In genomic region chr2:186575856-186576255, GRCh38 we compare ENCODE assay signal across 13 cellular contexts. TPM values are rescaled to one million over a fixed set of nuclear protein-coding genes. Genes with fewer than 3 reads are reported as not detected.
DNase-seq lines count a peak whose midpoint lies in the region; ATAC-seq, FAIRE-seq and TF ChIP-seq lines count a peak whose summit lies in the region.
"Had no signal": no experiment of that assay in that cellular context is flagged by ENCODE, and none has a peak within 500 bp of the region (broad histone marks: within the 10 kb centered on the region; RNA-seq: fewer than 3 reads in every experiment).

No MANE protein-coding gene starts in this region.

- H3K27ac ChIP-seq in substantia nigra (ENCODE audit: low read depth, low read length, poor library complexity, severe bottlenecking), result peak overlapping the region; percentile 47

- peak; percentile 27 for FAIRE-seq in H54 (lab: Jason Lieb, UNC)
- FAIRE-seq: GM12891 had no signal

- no peaks in the 10 kb centered on the region for H3K9me3 Mint-ChIP-seq in stimulated activated effector memory CD8-positive, alpha-beta T cell treated with anti-CD3 and anti-CD28 coated beads, Interleukin-12 subunit alpha, Interleukin-12 subunit beta, amount 100 ng/mL, for 72 hours

- H3K27ac Mint-ChIP-seq in stimulated activated effector memory CD8-positive, alpha-beta T cell treated with anti-CD3 and anti-CD28 coated beads, Interleukin-12 subunit alpha, Interleukin-12 subunit beta, amount 100 ng/mL, for 72 hours, result no peak overlapping the region

- H3K4me1 Mint-ChIP-seq in stimulated activated effector memory CD8-positive, alpha-beta T cell treated with anti-CD3 and anti-CD28 coated beads, Interleukin-12 subunit alpha, Interleukin-12 subunit beta, amount 100 ng/mL, for 72 hours, result no peaks in the 10 kb centered on the region

- no peaks in the 10 kb centered on the region for H3K36me3 ChIP-seq in H7 (replicated peaks; ENCODE audit: control insufficient read depth, insufficient read depth, low read length)

- H3K4me3 ChIP-seq in H7 (ENCODE audit: insufficient read depth, low read depth, low read length), result no peak overlapping the region

- no peak for TF ChIP-seq POLR2A in H54 (IDR thresholded peaks at IDR 0.05; ENCODE audit: low read depth, low read length)

- DNase-seq in H54 (ENCODE audit: insufficient read length, low spot score), result no peak
- peak; percentile 50 for DNase-seq in astrocyte of the hippocampus (ENCODE audit: low read depth, low spot score)
- DNase-seq in iris pigment epithelial cell (ENCODE audit: low read depth), result peak; percentile 58
- DNase-seq in substantia nigra (lab: John Stamatoyannopoulos, UW), result no peak
- no peak for DNase-seq in stimulated activated CD4-positive, alpha-beta T cell treated with anti-CD3 and anti-CD28 coated beads, Interleukin-2, amount 100 ng/mL, for 48 hours
- DNase-seq in LoVo (ENCODE audit: low spot score), result no peak
- DNase-seq in H7, result no peak
- DNase-seq in stimulated activated effector memory CD8-positive, alpha-beta T cell treated with anti-CD3 and anti-CD28 coated beads, Interleukin-12 subunit alpha, Interleukin-12 subunit beta, amount 100 ng/mL, for 72 hours (ENCODE audit: low spot score in 2 of 2), result no peak
- DNase-seq: activated gamma-delta T cell treated with Interleukin-2 at 50 U/mL for 16 hours; NCI-H2029; NCI-H510A; stimulated activated naive CD4-positive, alpha-beta T cell had no signal

- no peaks in the 10 kb centered on the region for H3K27me3 ChIP-seq in H7 (ENCODE audit: control insufficient read depth, insufficient read depth, low read length)

- no peak overlapping the region for H3K4me3 Mint-ChIP-seq in stimulated activated effector memory CD8-positive, alpha-beta T cell treated with anti-CD3 and anti-CD28 coated beads, Interleukin-12 subunit alpha, Interleukin-12 subunit beta, amount 100 ng/mL, for 72 hours

- no peak for ATAC-seq in stimulated activated effector memory CD8-positive, alpha-beta T cell treated with anti-CD3 and anti-CD28 coated beads, Interleukin-12 subunit alpha, Interleukin-12 subunit beta, amount 100 ng/mL, for 72 hours

- no peaks in the 10 kb centered on the region for H3K36me3 Mint-ChIP-seq in stimulated activated effector memory CD8-positive, alpha-beta T cell treated with anti-CD3 and anti-CD28 coated beads, Interleukin-12 subunit alpha, Interleukin-12 subunit beta, amount 100 ng/mL, for 72 hours

RNA-seq across cellular contexts. Expression of gene ITGAV, which starts 14.0 kb away (rescaled TPM):
- total RNA-seq in H7 (2014; rRNA removed; shearing (Covaris generic)), result 28.6 and 30.5 TPM in 2 replicates

Comparison
In these comparisons a context has a peak if more than half of its experiments do, and no peak if none do; other contexts are left out.
1. DNase-seq: peak in astrocyte of the hippocampus (single experiment) and iris pigment epithelial cell (single experiment); none in H54 (single experiment), substantia nigra (0 of 49), stimulated activated CD4-positive, alpha-beta T cell treated with anti-CD3 and anti-CD28 coated beads, Interleukin-2, amount 100 ng/mL, for 48 hours (0 of 2), LoVo (single experiment), H7 (single experiment) and stimulated activated effector memory CD8-positive, alpha-beta T cell treated with anti-CD3 and anti-CD28 coated beads, Interleukin-12 subunit alpha, Interleukin-12 subunit beta, amount 100 ng/mL, for 72 hours (0 of 2).